1 cellular context compared by ENCODE assay signal in the genomic region with DNA sequence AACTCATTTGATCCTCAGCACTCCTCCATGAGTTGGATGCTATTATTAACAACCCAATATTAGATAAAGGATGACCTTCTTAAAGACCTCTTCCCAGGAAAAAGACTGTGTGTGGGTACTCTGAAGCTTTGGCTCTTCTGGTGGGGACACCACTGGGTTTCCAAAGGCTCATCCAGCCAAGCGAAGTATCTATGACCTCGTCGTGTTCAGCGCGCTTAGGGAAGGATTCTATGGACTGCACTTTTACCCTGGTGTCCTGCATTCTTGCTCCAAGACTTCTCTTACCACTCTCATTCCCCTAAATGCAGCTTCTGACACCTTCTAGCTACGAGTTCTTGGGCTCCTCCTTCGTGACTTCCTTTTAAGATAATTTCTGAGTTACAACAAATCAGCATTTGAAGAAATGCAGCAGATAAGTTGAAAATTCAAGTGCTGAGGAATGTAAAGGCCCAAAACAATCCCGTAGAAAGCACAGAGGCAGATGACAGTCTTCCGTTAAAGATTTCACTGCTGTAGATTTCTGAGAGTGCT.
A peak's percentile ranks its signal among the peaks of the same experiment; 100 is the strongest.
TF ChIP-seq lines count a peak whose summit lies in the region.

No MANE protein-coding gene starts in this region.

TF ChIP-seq in K562, 482 proteins besides CTCF, POLR2A, EP300 and RAD21 (continued from another document):
- TF ChIP-seq, protein P1, sequence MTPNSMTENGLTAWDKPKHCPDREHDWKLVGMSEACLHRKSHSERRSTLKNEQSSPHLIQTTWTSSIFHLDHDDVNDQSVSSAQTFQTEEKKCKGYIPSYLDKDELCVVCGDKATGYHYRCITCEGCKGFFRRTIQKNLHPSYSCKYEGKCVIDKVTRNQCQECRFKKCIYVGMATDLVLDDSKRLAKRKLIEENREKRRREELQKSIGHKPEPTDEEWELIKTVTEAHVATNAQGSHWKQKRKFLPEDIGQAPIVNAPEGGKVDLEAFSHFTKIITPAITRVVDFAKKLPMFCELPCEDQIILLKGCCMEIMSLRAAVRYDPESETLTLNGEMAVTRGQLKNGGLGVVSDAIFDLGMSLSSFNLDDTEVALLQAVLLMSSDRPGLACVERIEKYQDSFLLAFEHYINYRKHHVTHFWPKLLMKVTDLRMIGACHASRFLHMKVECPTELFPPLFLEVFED (CRISPR knock-in tag; conservative IDR thresholded peaks at IDR 0.05) = no peak
- TF ChIP-seq NR2F6 (CRISPR knock-in tag; IDR thresholded peaks at IDR 0.05) (no peak), ZSCAN29 (IDR thresholded peaks at IDR 0.05) (no peak), CBX5 (IDR thresholded peaks at IDR 0.05; ENCODE audit: borderline replicate concordance, low read depth) (no peak), MEF2D (tag; conservative IDR thresholded peaks at IDR 0.05; ENCODE audit: low read depth) (0 out of 2 replicates have a peak, but pooled peaks have one; percentile 22)
- TF ChIP-seq, protein P2, sequence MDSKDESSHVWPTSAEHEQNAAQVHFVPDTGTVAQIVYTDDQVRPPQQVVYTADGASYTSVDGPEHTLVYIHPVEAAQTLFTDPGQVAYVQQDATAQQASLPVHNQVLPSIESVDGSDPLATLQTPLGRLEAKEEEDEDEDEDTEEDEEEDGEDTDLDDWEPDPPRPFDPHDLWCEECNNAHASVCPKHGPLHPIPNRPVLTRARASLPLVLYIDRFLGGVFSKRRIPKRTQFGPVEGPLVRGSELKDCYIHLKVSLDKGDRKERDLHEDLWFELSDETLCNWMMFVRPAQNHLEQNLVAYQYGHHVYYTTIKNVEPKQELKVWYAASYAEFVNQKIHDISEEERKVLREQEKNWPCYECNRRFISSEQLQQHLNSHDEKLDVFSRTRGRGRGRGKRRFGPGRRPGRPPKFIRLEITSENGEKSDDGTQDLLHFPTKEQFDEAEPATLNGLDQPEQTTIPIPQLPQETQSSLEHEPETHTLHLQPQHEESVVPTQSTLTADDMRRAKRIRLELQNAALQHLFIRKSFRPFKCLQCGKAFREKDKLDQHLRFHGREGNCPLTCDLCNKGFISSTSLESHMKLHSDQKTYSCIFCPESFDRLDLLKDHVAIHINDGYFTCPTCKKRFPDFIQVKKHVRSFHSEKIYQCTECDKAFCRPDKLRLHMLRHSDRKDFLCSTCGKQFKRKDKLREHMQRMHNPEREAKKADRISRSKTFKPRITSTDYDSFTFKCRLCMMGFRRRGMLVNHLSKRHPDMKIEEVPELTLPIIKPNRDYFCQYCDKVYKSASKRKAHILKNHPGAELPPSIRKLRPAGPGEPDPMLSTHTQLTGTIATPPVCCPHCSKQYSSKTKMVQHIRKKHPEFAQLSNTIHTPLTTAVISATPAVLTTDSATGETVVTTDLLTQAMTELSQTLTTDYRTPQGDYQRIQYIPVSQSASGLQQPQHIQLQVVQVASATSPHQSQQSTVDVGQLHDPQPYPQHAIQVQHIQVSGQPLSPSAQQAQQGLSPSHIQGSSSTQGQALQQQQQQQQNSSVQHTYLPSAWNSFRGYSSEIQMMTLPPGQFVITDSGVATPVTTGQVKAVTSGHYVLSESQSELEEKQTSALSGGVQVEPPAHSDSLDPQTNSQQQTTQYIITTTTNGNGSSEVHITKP (IDR thresholded peaks at IDR 0.05; ENCODE audit: partially characterized antibody) = peak; percentile 54
